Comparison of ENCODE assay signal across 1 cellular context in genomic region chr15:74950078-74951000, GRCh38.
TF ChIP-seq lines count a peak whose summit lies in the region.

No MANE protein-coding gene starts in this region.

TF ChIP-seq in K562, 482 proteins besides CTCF, POLR2A, EP300 and RAD21 (continued from another document):
- TF ChIP-seq MCM2 (IDR thresholded peaks at IDR 0.05; ENCODE audit: low read depth) (no peak), ZFX (CRISPR knock-in tag; IDR thresholded peaks at IDR 0.05) (no peak), ZNF449 (CRISPR knock-in tag; IDR thresholded peaks at IDR 0.05) (no peak), TEAD1 (CRISPR knock-in tag; IDR thresholded peaks at IDR 0.05) (peak in 1 of 2 experiments; percentile 57; a peak in 1 of 4 replicates), ELF4 (CRISPR knock-in tag; IDR thresholded peaks at IDR 0.05) (0 out of 2 replicates have a peak, but pooled peaks have one; percentile 43), BRF1 (IDR thresholded peaks at IDR 0.05; ENCODE audit: borderline replicate concordance, extremely low read depth, insufficient read length) (no peak), ZNF263 (CRISPR knock-in tag; IDR thresholded peaks at IDR 0.05; ENCODE audit: borderline replicate concordance) (no peak), TRIM28 (IDR thresholded peaks at IDR 0.05) (no peak), HMGN3 (IDR thresholded peaks at IDR 0.05; ENCODE audit: borderline replicate concordance, extremely low read depth, insufficient read length, low read depth, low read length) (no peak), ESRRA (IDR thresholded peaks at IDR 0.05; ENCODE audit: borderline replicate concordance, low read depth) (0 out of 2 replicates have a peak, but pooled peaks have one; percentile 23), SMAD2 (IDR thresholded peaks at IDR 0.05; ENCODE audit: low read depth, low read length) (no peak), NR2C2 (CRISPR knock-in tag; IDR thresholded peaks at IDR 0.05) (peak; percentile 37; the same call in 1 of the 2 replicates), NR2C2 (tag; IDR thresholded peaks at IDR 0.05) (no peak), GATA2 (CRISPR knock-in tag; IDR thresholded peaks at IDR 0.05) (peak; percentile 62), ZNF592 (IDR thresholded peaks at IDR 0.05) (no peak), TRIM25 (IDR thresholded peaks at IDR 0.05; ENCODE audit: borderline replicate concordance) (no peak), MYC (IDR thresholded peaks at IDR 0.05; ENCODE audit: low read depth, low read length) (no peak), MYC (CRISPR knock-in tag; IDR thresholded peaks at IDR 0.05; ENCODE audit: borderline replicate concordance, low read depth) (no peak), ZNF384 (IDR thresholded peaks at IDR 0.05; ENCODE audit: low read depth, low read length) (peak; percentile 83), TEAD4 (IDR thresholded peaks at IDR 0.05; ENCODE audit: low read length) (no peak), TEAD4 (CRISPR knock-in tag; IDR thresholded peaks at IDR 0.05; ENCODE audit: borderline replicate concordance) (no peak), ILF3 (IDR thresholded peaks at IDR 0.05; ENCODE audit: borderline replicate concordance) (no peak), NCOR1 (IDR thresholded peaks at IDR 0.05) (0 out of 2 replicates have a peak, but pooled peaks have one; percentile 8), NELFE (IDR thresholded peaks at IDR 0.05; ENCODE audit: insufficient read depth, insufficient read length) (no peak), E2F5 (CRISPR knock-in tag; IDR thresholded peaks at IDR 0.05) (peak; percentile 58; the same call in 1 of the 2 replicates), TBP (optimal IDR thresholded peaks at IDR 0.05; ENCODE audit: low read depth, low read length) (no peak)
